23 cellular contexts compared by ENCODE assay signal in genomic region chr18:78546281-78546680, GRCh38.
"Had no signal": no experiment of that assay in that cellular context is flagged by ENCODE, and none has a peak within 500 bp of the region (broad histone marks: within the 10 kb centered on the region; RNA-seq: fewer than 3 reads in every experiment).

No MANE protein-coding gene starts in this region.

- H3K36me3 ChIP-seq: colonic mucosa, esophagus squamous epithelium, gastrocnemius medialis, gastroesophageal sphincter, heart left ventricle, heart right ventricle had no signal

- H3K9me3 ChIP-seq: colonic mucosa, esophagus squamous epithelium, gastrocnemius medialis, gastroesophageal sphincter, heart left ventricle, heart right ventricle had no signal

- H3K27ac Mint-ChIP-seq: dendritic cell treated with granulocyte-macrophage colony-stimulating factor and Interleukin-4, amounts not matched to agents 40 ng/mL and 50 ng/mL, for 4 days; effector memory CD8-positive, alpha-beta T cell; endodermal cell had no signal

- H3K4me3 ChIP-seq: colonic mucosa, coronary artery, dorsolateral prefrontal cortex, esophagus squamous epithelium, gastrocnemius medialis, gastroesophageal sphincter had no signal

- DNase-seq: colonic mucosa; cortex of kidney; dermis blood vessel endothelial cell; dorsolateral prefrontal cortex; effector CD4-positive, alpha-beta T cell; effector CD8-positive, alpha-beta T cell; effector memory CD4-positive, alpha-beta T cell; effector memory CD8-positive, alpha-beta T cell; endodermal cell; erythroblast; esophagus squamous epithelium; foreskin keratinocyte; foreskin melanocyte; gastrocnemius medialis; glutamatergic neuron; head of caudate nucleus; heart left ventricle; heart right ventricle had no signal

- H3K27me3 ChIP-seq: colonic mucosa, foreskin keratinocyte, gastrocnemius medialis had no signal

- H3K4me1 Mint-ChIP-seq: endodermal cell had no signal

- H3K4me3 Mint-ChIP-seq: dendritic cell treated with granulocyte-macrophage colony-stimulating factor and Interleukin-4, amounts not matched to agents 40 ng/mL and 50 ng/mL, for 4 days; effector memory CD8-positive, alpha-beta T cell; endodermal cell had no signal

- H3K27ac ChIP-seq: colonic mucosa, coronary artery, epithelial cell of prostate, esophagus squamous epithelium, foreskin keratinocyte, gastrocnemius medialis, gastroesophageal sphincter had no signal

- ATAC-seq: effector memory CD8-positive, alpha-beta T cell; esophagus mucosa; foreskin keratinocyte; gastrocnemius medialis; gastroesophageal sphincter had no signal

- H3K4me1 ChIP-seq: colonic mucosa, foreskin keratinocyte, gastrocnemius medialis had no signal
